8 cellular contexts compared by ENCODE assay signal in genomic region chr14:99562848-99563748, GRCh38. TPM values are rescaled to one million over a fixed set of nuclear protein-coding genes. Genes with fewer than 3 reads are reported as not detected.
DNase-seq lines count a peak whose midpoint lies in the region; TF ChIP-seq lines count a peak whose summit lies in the region.

No MANE protein-coding gene starts in this region.

- DNase-seq in H9, result peak; percentile 96
- DNase-seq in fibroblast of pulmonary artery (ENCODE audit: low read depth), result peak; percentile 75
- DNase-seq in occipital lobe (lab: John Stamatoyannopoulos, UW), result peak; percentile 48
- DNase-seq in effector CD4-positive, alpha-beta T cell, result no peak
- no peak for DNase-seq in activated naive CD4-positive, alpha-beta T cell (lab: John Stamatoyannopoulos, UW)
- no peak for DNase-seq in NCI-H1105 (lab: John Stamatoyannopoulos, UW)
- no peak for DNase-seq in CD4-positive, alpha-beta memory T cell

- no peak overlapping the region for H2BK15ac ChIP-seq in H9 (ENCODE audit: low read depth, low read length)

- no peak overlapping the region for H3K4me3 ChIP-seq in fibroblast of pulmonary artery (replicated peaks; ENCODE audit: low read depth, low read length)
- no peak overlapping the region for H3K4me3 ChIP-seq in CD4-positive, alpha-beta memory T cell (ENCODE audit: low read length in 2 of 2)

- POLR2A ChIA-PET in CD4-positive, alpha-beta memory T cell (lab: Charles Lee; ENCODE audit: partially characterized antibody), result no interaction called here

- no peak overlapping the region for H3K4me2 ChIP-seq in H9 (ENCODE audit: insufficient read depth, insufficient read length, low read length)

- no CpG with 5 or more reads among the region's 23 CpGs for WGBS in H9 (ENCODE audit: extremely low coverage, insufficient read length, low lambda C conversion rate)

- peak overlapping the region in 1 of 2 experiments; percentile 41; a peak in 1 of 5 replicates for H3K4me3 Mint-ChIP-seq in H9
- no peak overlapping the region for H3K4me3 Mint-ChIP-seq in CD4-positive, alpha-beta memory T cell

- peaks cover 13% of the 10 kb centered on the region for H3K4me1 ChIP-seq in H9 (ENCODE audit: insufficient read depth, low read length)
- H3K4me1 ChIP-seq in CD4-positive, alpha-beta memory T cell (ENCODE audit: insufficient read depth, low read length), result no peaks in the 10 kb centered on the region

- peak; percentile 68 for TF ChIP-seq CTCF in H9 (conservative IDR thresholded peaks at IDR 0.05)
- TF ChIP-seq CTCF in fibroblast of pulmonary artery (IDR thresholded peaks at IDR 0.05; ENCODE audit: low read length, missing control alignments), result peak; percentile 51

- no peak overlapping the region for H2BK20ac ChIP-seq in H9 (ENCODE audit: low read depth, low read length, poor library complexity, severe bottlenecking)

- intact Hi-C loops in CD4-positive, alpha-beta memory T cell (cut with micrococcal nuclease), result no loop called here

- CTCF ChIA-PET in CD4-positive, alpha-beta memory T cell (lab: Charles Lee; ENCODE audit: partially characterized antibody), result no interaction called here

- no peak overlapping the region for H3K23ac ChIP-seq in H9 (ENCODE audit: insufficient read length, low read depth, low read length)

- peaks cover 0 to 6% of the 10 kb centered on the region in 2 experiments; a peak in 4 of 5 replicates for H3K9me3 Mint-ChIP-seq in H9
- H3K9me3 Mint-ChIP-seq in CD4-positive, alpha-beta memory T cell, result no peaks in the 10 kb centered on the region

- no peak overlapping the region for H4K91ac ChIP-seq in H9 (ENCODE audit: insufficient read length, low read depth, low read length)

- H4K20me1 ChIP-seq in H9 (ENCODE audit: control insufficient read depth, insufficient read depth, insufficient read length), result no peaks in the 10 kb centered on the region

- no peaks in the 10 kb centered on the region for H3K36me3 ChIP-seq in CD4-positive, alpha-beta memory T cell (ENCODE audit: insufficient read depth, low read length)

- H3K27ac Mint-ChIP-seq in H9, result peak overlapping the region; percentile 18 to 93 (median 79); a peak in 5 of 7 replicates
- H3K27ac Mint-ChIP-seq in CD4-positive, alpha-beta memory T cell, result no peak overlapping the region

- H3T11ph ChIP-seq in H9 (ENCODE audit: low read length), result no peak overlapping the region

- peaks cover 56 to 75% of the 10 kb centered on the region in 2 experiments for H3K4me1 Mint-ChIP-seq in H9
- peaks cover 4 to 14% (median 10%) of the 10 kb centered on the region in 4 donors for H3K4me1 Mint-ChIP-seq in CD4-positive, alpha-beta memory T cell

- H2AK5ac ChIP-seq in H9 (ENCODE audit: insufficient read length, low read length), result no peak overlapping the region

- no peaks in the 10 kb centered on the region for H3K79me1 ChIP-seq in H9 (ENCODE audit: insufficient read depth, low read depth, low read length, poor library complexity, severe bottlenecking)

- no peak overlapping the region for H4K5ac ChIP-seq in H9 (ENCODE audit: insufficient read length, low read depth, low read length)

- H3K14ac ChIP-seq in H9 (ENCODE audit: insufficient read depth, low read length), result no peak overlapping the region

- H3K9ac ChIP-seq in H9 (ENCODE audit: extremely low read depth, insufficient read length, low read length), result no peak overlapping the region

- no peaks in the 10 kb centered on the region for H3K27me3 Mint-ChIP-seq in H9 (ENCODE audit: low read depth)
- H3K27me3 Mint-ChIP-seq in CD4-positive, alpha-beta memory T cell, result no peaks in the 10 kb centered on the region

- H2AFZ ChIP-seq in H9 (ENCODE audit: low read length), result no peak overlapping the region

- peaks cover 2% of the 10 kb centered on the region; the same call in 1 of the 2 replicates for H3K79me2 ChIP-seq in H9 (ENCODE audit: insufficient read depth, low read length)

- H3K56ac ChIP-seq in H9 (ENCODE audit: insufficient read length, low read depth, low read length), result no peak overlapping the region

- no peaks in the 10 kb centered on the region for H3K9me3 ChIP-seq in H9 (ENCODE audit: control insufficient read depth, low read depth, low read length)
- no peaks in the 10 kb centered on the region for H3K9me3 ChIP-seq in CD4-positive, alpha-beta memory T cell (ENCODE audit: control insufficient read depth in 1 of 2, low read length in 2 of 2)

- no peak overlapping the region for H3K27ac ChIP-seq in H9 (ENCODE audit: insufficient read length, low read depth, low read length)
- H3K27ac ChIP-seq in CD4-positive, alpha-beta memory T cell (ENCODE audit: low read depth, low read length), result no peak overlapping the region

- H4K8ac ChIP-seq in H9 (replicated peaks; ENCODE audit: insufficient read length, low read depth, low read length), result no peak overlapping the region

- peak overlapping the region; percentile 49 for H3K18ac ChIP-seq in H9 (ENCODE audit: insufficient read length, low read depth, low read length)

- peaks cover 5 to 13% (median 8%) of the 10 kb centered on the region in 3 experiments; a peak in 6 of 7 replicates for H3K36me3 Mint-ChIP-seq in H9 (ENCODE audit: insufficient read depth in 1 of 3, low read depth in 3 of 3)
- H3K36me3 Mint-ChIP-seq in CD4-positive, alpha-beta memory T cell, result peaks cover 0 to 10% of the 10 kb centered on the region in 2 donors

- no peak overlapping the region for H2BK12ac ChIP-seq in H9 (ENCODE audit: insufficient read length, low read depth, low read length)

- H2BK120ac ChIP-seq in H9 (ENCODE audit: low read depth, low read length, poor library complexity, severe bottlenecking), result no peak overlapping the region

- no peak overlapping the region for H2BK5ac ChIP-seq in H9 (ENCODE audit: insufficient read length, low read length)

- H3K27me3 ChIP-seq in H9 (ENCODE audit: insufficient read depth, low read length), result no peaks in the 10 kb centered on the region
- no peaks in the 10 kb centered on the region for H3K27me3 ChIP-seq in CD4-positive, alpha-beta memory T cell (ENCODE audit: insufficient read depth, low read length)

- no peaks in the 10 kb centered on the region for H3K23me2 ChIP-seq in H9 (ENCODE audit: insufficient read length, low read depth, low read length, poor library complexity, severe bottlenecking)

- H3K4ac ChIP-seq in H9 (ENCODE audit: low read depth, low read length), result no peak overlapping the region

TF ChIP-seq in PFSK-1, 5 proteins besides CTCF, POLR2A, EP300 and RAD21:
- TF ChIP-seq FOXP2 (optimal IDR thresholded peaks at IDR 0.05; ENCODE audit: borderline replicate concordance, extremely low read depth, extremely low read length, insufficient read depth) (peak; percentile 90), SIN3A (IDR thresholded peaks at IDR 0.05; ENCODE audit: borderline replicate concordance, insufficient read depth, low read length) (no peak)

RNA-seq across cellular contexts. Expression of gene CCDC85C, which starts 40.9 kb away (rescaled TPM):
- total RNA-seq in H9 (2021) (33.2 and 36.3 TPM in 2 replicates), occipital lobe (9.7 TPM)
- polyA plus RNA-seq in PFSK-1 (2012; ENCODE audit: insufficient read length, low read depth), result 15.3 TPM
- total RNA-seq in CD4-positive, alpha-beta memory T cell, result 10 to 100 TPM; 14.1 to 14.4 TPM
- polyA plus RNA-seq in CD4-positive, alpha-beta memory T cell, result 1 to 10 TPM in 1 of 2 donors, under 1 TPM in 1; 0.36 to 1.8 TPM

Comparison
In these comparisons a context has a peak if more than half of its experiments do, and no peak if none do; other contexts are left out.
1. DNase-seq: peak in H9 (single experiment), fibroblast of pulmonary artery (single experiment) and occipital lobe (single experiment); none in effector CD4-positive, alpha-beta T cell (single experiment), activated naive CD4-positive, alpha-beta T cell (0 of 4), NCI-H1105 (single experiment) and CD4-positive, alpha-beta memory T cell (0 of 5).
2. H3K27ac Mint-ChIP-seq: peak in H9 (3 of 3); none in CD4-positive, alpha-beta memory T cell (0 of 7).